ENCODE assay signal across 8 cellular contexts in the genomic region with DNA sequence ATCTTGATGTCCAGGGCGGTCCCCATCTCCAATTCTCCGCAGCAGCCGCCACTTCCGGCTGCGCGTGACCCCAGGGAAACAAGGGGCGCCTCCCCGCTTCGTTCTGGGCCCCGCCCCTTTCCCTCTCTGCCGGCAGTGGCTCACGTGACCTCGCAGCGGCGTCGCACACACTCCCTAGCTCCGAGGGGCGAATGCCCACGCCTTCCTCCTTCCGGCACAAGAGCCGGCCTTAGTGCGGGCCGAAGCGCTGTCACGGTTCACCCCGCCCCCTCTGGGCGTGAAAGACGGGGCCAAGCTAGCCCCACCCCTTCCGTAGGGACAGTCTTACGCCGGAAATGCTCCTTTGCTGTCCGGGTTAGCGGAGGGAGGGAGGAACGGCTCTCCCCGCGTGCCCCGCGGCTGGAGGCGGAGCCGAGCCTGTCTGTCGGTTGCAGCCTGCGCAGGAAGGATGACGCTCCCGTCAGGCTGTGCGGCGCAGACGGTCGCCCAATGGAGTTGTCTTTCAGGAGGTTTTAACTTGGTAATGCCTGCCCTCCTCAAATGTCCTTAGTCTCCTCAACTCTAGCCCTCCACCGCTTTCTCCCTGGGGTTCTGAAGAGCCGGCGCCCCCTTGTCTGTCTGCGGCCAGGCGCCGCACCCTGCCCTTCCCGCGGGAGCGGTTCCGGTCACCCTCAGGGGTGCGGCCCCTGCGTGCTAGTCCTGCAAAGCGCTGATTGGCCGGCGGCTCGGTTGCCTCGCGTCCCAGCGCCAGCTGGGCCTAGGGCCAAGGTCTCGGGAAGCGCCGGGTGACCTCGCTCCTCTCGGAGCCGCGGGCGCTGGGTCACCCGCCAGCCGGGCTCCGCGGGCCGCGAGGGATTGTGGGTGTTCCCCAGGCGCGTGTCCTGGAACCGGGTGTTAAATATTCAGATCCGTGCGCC. TPM values are rescaled to one million over a fixed set of nuclear protein-coding genes. Genes with fewer than 3 reads are reported as not detected.
DNase-seq lines count a peak whose midpoint lies in the region; ATAC-seq and TF ChIP-seq lines count a peak whose summit lies in the region.

A gene (minus strand): TSS at position 66 of the 917 bp plus-strand sequence. CDS start 40 bp downstream, at position 26.

- H3K4me1 Mint-ChIP-seq in activated T-cell treated with anti-CD3 and anti-CD28 coated beads, Interleukin-2, amount 50 U/mL, for 24 hours (ENCODE audit: low read depth), result peaks cover 42% of the 10 kb centered on the region

- TF ChIP-seq POLR2A in erythroblast (IDR thresholded peaks at IDR 0.05; ENCODE audit: low read length), result peak; percentile 97

- DNase-seq in DMS153 treated with DMSO at 0.1 percent for 48 hours (lab: John Stamatoyannopoulos, UW; ENCODE audit: unreplicated experiment), result peak; percentile 100
- DNase-seq in KBM-7, result peak; percentile 100
- peak; percentile 98 for DNase-seq in activated T-cell treated with anti-CD3 and anti-CD28 coated beads, Interleukin-2, amount 50 U/mL, for 24 hours
- DNase-seq in erythroblast (lab: John Stamatoyannopoulos, UW), result peak; percentile 99
- peak; percentile 98 for DNase-seq in stimulated activated CD8-positive, alpha-beta memory T cell treated with anti-CD3 and anti-CD28 coated beads, Interleukin-4, amount 100 ng/mL, for 48 hours

- in situ Hi-C loops in KBM-7 (cut with MboI; ENCODE audit: low pct_unique_long_range_greater_than_20kb, low sequenced_read_pairs), result no loop called here

- no peaks in the 10 kb centered on the region for H3K9me3 Mint-ChIP-seq in activated T-cell treated with anti-CD3 and anti-CD28 coated beads, Interleukin-2, amount 50 U/mL, for 24 hours

- peak within 1 kb of the TSS; percentile 99 for H3K27ac Mint-ChIP-seq in activated T-cell treated with anti-CD3 and anti-CD28 coated beads, Interleukin-2, amount 50 U/mL, for 24 hours

- ATAC-seq in GM21717 (IDR thresholded peaks at IDR 0.05; ENCODE audit: unreplicated experiment), result peak; percentile 92

- no peaks in the 10 kb centered on the region for H3K9me3 ChIP-seq in mucosa of rectum (ENCODE audit: control insufficient read depth in 2 of 2, low read length in 2 of 2)

- H3K36me3 Mint-ChIP-seq in activated T-cell treated with anti-CD3 and anti-CD28 coated beads, Interleukin-2, amount 50 U/mL, for 24 hours (ENCODE audit: low read depth), result peaks cover 36% of the 10 kb centered on the region

- H3K27me3 ChIP-seq in mucosa of rectum (ENCODE audit: control insufficient read depth in 2 of 2, insufficient read depth in 2 of 2, low read length in 2 of 2), result no peaks in the 10 kb centered on the region

- H3K27me3 Mint-ChIP-seq in activated T-cell treated with anti-CD3 and anti-CD28 coated beads, Interleukin-2, amount 50 U/mL, for 24 hours, result no peaks in the 10 kb centered on the region

- peak within 1 kb of the TSS; percentile 70 to 89 for H3K4me3 ChIP-seq in mucosa of rectum (ENCODE audit: low read length in 2 of 2)

- peaks cover 6 to 10% of the 10 kb centered on the region in 2 donors for H3K4me1 ChIP-seq in mucosa of rectum (ENCODE audit: control insufficient read depth in 2 of 2, insufficient read depth in 2 of 2, low read length in 2 of 2)

- peak within 1 kb of the TSS; percentile 82 to 87 for H3K9ac ChIP-seq in mucosa of rectum (ENCODE audit: low read depth in 1 of 2, low read length in 2 of 2)

- peak within 1 kb of the TSS; percentile 98 to 99 for H3K27ac ChIP-seq in mucosa of rectum (ENCODE audit: low read depth in 2 of 2, low read length in 2 of 2)

- H3K4me3 Mint-ChIP-seq in activated T-cell treated with anti-CD3 and anti-CD28 coated beads, Interleukin-2, amount 50 U/mL, for 24 hours, result peak within 1 kb of the TSS; percentile 93

- no peaks in the 10 kb centered on the region for H3K36me3 ChIP-seq in mucosa of rectum (ENCODE audit: control insufficient read depth in 2 of 2, insufficient read depth in 2 of 2, low read length in 2 of 2)

TF ChIP-seq in PFSK-1, 5 proteins besides CTCF, POLR2A, EP300 and RAD21:
- TF ChIP-seq, protein P1, sequence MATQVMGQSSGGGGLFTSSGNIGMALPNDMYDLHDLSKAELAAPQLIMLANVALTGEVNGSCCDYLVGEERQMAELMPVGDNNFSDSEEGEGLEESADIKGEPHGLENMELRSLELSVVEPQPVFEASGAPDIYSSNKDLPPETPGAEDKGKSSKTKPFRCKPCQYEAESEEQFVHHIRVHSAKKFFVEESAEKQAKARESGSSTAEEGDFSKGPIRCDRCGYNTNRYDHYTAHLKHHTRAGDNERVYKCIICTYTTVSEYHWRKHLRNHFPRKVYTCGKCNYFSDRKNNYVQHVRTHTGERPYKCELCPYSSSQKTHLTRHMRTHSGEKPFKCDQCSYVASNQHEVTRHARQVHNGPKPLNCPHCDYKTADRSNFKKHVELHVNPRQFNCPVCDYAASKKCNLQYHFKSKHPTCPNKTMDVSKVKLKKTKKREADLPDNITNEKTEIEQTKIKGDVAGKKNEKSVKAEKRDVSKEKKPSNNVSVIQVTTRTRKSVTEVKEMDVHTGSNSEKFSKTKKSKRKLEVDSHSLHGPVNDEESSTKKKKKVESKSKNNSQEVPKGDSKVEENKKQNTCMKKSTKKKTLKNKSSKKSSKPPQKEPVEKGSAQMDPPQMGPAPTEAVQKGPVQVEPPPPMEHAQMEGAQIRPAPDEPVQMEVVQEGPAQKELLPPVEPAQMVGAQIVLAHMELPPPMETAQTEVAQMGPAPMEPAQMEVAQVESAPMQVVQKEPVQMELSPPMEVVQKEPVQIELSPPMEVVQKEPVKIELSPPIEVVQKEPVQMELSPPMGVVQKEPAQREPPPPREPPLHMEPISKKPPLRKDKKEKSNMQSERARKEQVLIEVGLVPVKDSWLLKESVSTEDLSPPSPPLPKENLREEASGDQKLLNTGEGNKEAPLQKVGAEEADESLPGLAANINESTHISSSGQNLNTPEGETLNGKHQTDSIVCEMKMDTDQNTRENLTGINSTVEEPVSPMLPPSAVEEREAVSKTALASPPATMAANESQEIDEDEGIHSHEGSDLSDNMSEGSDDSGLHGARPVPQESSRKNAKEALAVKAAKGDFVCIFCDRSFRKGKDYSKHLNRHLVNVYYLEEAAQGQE (IDR thresholded peaks at IDR 0.05; ENCODE audit: insufficient read depth in 1 of 2, low read depth in 2 of 2, low read length in 2 of 2), result no peak
- TF ChIP-seq SIN3A (IDR thresholded peaks at IDR 0.05; ENCODE audit: borderline replicate concordance, insufficient read depth, low read length), result peak; percentile 45; the same call in 1 of the 2 replicates
- TF ChIP-seq FOXP2 (optimal IDR thresholded peaks at IDR 0.05; ENCODE audit: borderline replicate concordance, extremely low read depth, extremely low read length, insufficient read depth), result no peak
- TF ChIP-seq TAF1 (IDR thresholded peaks at IDR 0.05; ENCODE audit: borderline replicate concordance, insufficient read depth, low read length), result 0 out of 2 replicates have a peak, but pooled peaks have one; percentile 72
- peak; percentile 69 for TF ChIP-seq POLR2AphosphoS5 (IDR thresholded peaks at IDR 0.05; ENCODE audit: low read depth, low read length)

RNA-seq across cellular contexts. Expression of the gene that starts here (rescaled TPM):
- polyA plus RNA-seq in PFSK-1 (2012; ENCODE audit: insufficient read length, low read depth), result 55.5 TPM

Comparison
In these comparisons a context has a peak if more than half of its experiments do, and no peak if none do; other contexts are left out.
1. Peak in every context shown above with its lines: DNase-seq, ATAC-seq, H3K4me3 ChIP-seq and H3K27ac ChIP-seq.